Comparison of ENCODE assay signal across 1 cellular context in genomic region chr19:42203700-42204099, GRCh38.
TF ChIP-seq lines count a peak whose summit lies in the region.

No MANE protein-coding gene starts in this region.

TF ChIP-seq in K562, 482 proteins besides CTCF, POLR2A, EP300 and RAD21:
- TF ChIP-seq PCBP2 (IDR thresholded peaks at IDR 0.05; ENCODE audit: low read depth, low read length, poor library complexity, severe bottlenecking) (no peak), KDM2B (CRISPR knock-in tag; IDR thresholded peaks at IDR 0.05) (no peak), ARID1B (IDR thresholded peaks at IDR 0.05) (no peak), RBFOX2 (IDR thresholded peaks at IDR 0.05; ENCODE audit: low read depth, low read length) (peak; percentile 25; the same call in 1 of the 2 replicates)
